Comparison of ENCODE assay signal across 15 cellular contexts in genomic region chr2:185921048-185921756, GRCh38.
A peak's percentile ranks its signal among the peaks of the same experiment; 100 is the strongest.
DNase-seq lines count a peak whose midpoint lies in the region; ATAC-seq and TF ChIP-seq lines count a peak whose summit lies in the region.
"Had no signal": no experiment of that assay in that cellular context is flagged by ENCODE, and none has a peak within 500 bp of the region (broad histone marks: within the 10 kb centered on the region; RNA-seq: fewer than 3 reads in every experiment).

No MANE protein-coding gene starts in this region.

- no peak for TF ChIP-seq CTCF in WTC11 (IDR thresholded peaks at IDR 0.05)

- no peak overlapping the region for H3K4me3 ChIP-seq in HUES6 (ENCODE audit: low read depth, low read length)
- H3K4me3 ChIP-seq in naive thymus-derived CD4-positive, alpha-beta T cell (ENCODE audit: low read length): no peak overlapping the region
- H3K4me3 ChIP-seq: GM12878, PC-9 had no signal

- intact Hi-C loops in naive thymus-derived CD4-positive, alpha-beta T cell (cut with micrococcal nuclease): no loop called here

- POLR2A ChIA-PET in WTC11 (lab: Charles Lee): no interaction called here
- POLR2A ChIA-PET in naive thymus-derived CD4-positive, alpha-beta T cell (lab: Charles Lee): no interaction called here

- no peaks in the 10 kb centered on the region for H3K27me3 ChIP-seq in HUES6 (ENCODE audit: control insufficient read depth, insufficient read depth, low read length)
- no peaks in the 10 kb centered on the region for H3K27me3 ChIP-seq in naive thymus-derived CD4-positive, alpha-beta T cell (ENCODE audit: control insufficient read depth in 2 of 2, insufficient read depth in 2 of 2, low read length in 2 of 2)

- ATAC-seq in WTC11: peak; percentile 91
- ATAC-seq in HG03354 (IDR thresholded peaks at IDR 0.05; ENCODE audit: poor library complexity, severe bottlenecking, unreplicated experiment): no peak
- ATAC-seq in HG03039 (IDR thresholded peaks at IDR 0.05; ENCODE audit: unreplicated experiment): no peak
- no peak for ATAC-seq in naive thymus-derived CD4-positive, alpha-beta T cell
- ATAC-seq: GM12878 had no signal

- no peak overlapping the region for H3K27ac Mint-ChIP-seq in WTC11
- no peak overlapping the region for H3K27ac Mint-ChIP-seq in naive thymus-derived CD4-positive, alpha-beta T cell

- H3K9me3 ChIP-seq in HUES6 (ENCODE audit: control insufficient read depth, insufficient read depth, low read depth, low read length): no peaks in the 10 kb centered on the region
- H3K9me3 ChIP-seq in naive thymus-derived CD4-positive, alpha-beta T cell (ENCODE audit: control insufficient read depth in 2 of 3, low read length in 3 of 3): no peaks in the 10 kb centered on the region

- no peaks in the 10 kb centered on the region for H3K4me1 ChIP-seq in HUES6 (ENCODE audit: control insufficient read depth, insufficient read depth, low read length)
- H3K4me1 ChIP-seq in naive thymus-derived CD4-positive, alpha-beta T cell (ENCODE audit: control insufficient read depth in 2 of 2, insufficient read depth in 2 of 2, low read length in 2 of 2): no peaks in the 10 kb centered on the region

- no peaks in the 10 kb centered on the region for H3K36me3 ChIP-seq in HUES6 (ENCODE audit: control insufficient read depth, insufficient read depth, low read length)
- H3K36me3 ChIP-seq in naive thymus-derived CD4-positive, alpha-beta T cell (ENCODE audit: control insufficient read depth in 2 of 3, insufficient read depth in 3 of 3, low read length in 3 of 3): no peaks in the 10 kb centered on the region

- H3K27me3 Mint-ChIP-seq in WTC11 (ENCODE audit: low read depth): no peaks in the 10 kb centered on the region
- H3K27me3 Mint-ChIP-seq in naive thymus-derived CD4-positive, alpha-beta T cell: no peaks in the 10 kb centered on the region

- no peaks in the 10 kb centered on the region for H3K36me3 Mint-ChIP-seq in WTC11
- peaks cover 0 to 3% (median 0%) of the 10 kb centered on the region in 5 donors for H3K36me3 Mint-ChIP-seq in naive thymus-derived CD4-positive, alpha-beta T cell

- no peak overlapping the region for H3K9ac ChIP-seq in HUES6 (ENCODE audit: low read length)

- DNase-seq in WTC11 (ENCODE audit: low spot score) (no peak), epithelial cell of prostate (ENCODE audit: low read depth, low spot score) (peak; percentile 39), renal cortical epithelial cell (ENCODE audit: low read depth) (peak; percentile 7)
- DNase-seq in naive thymus-derived CD4-positive, alpha-beta T cell: no peak
- DNase-seq: C1 segment of cervical spinal cord, DND-41, GDM1, NCI-H1105 treated with DMSO at 0.1 percent for 48 hours, NCI-H187, NCI-H748 treated with DMSO at 0.1 percent for 48 hours, PC-9 had no signal

- H3K4me1 Mint-ChIP-seq in WTC11: 0 out of 2 replicates have a peak, but pooled peaks cover 3% of the 10 kb centered on the region
- peaks cover 0 to 2% (median 0%) of the 10 kb centered on the region in 7 donors for H3K4me1 Mint-ChIP-seq in naive thymus-derived CD4-positive, alpha-beta T cell

- H3K27ac ChIP-seq in HUES6 (ENCODE audit: low read depth, low read length) (0 out of 2 replicates have a peak overlapping the region, but pooled peaks have one; percentile 10), epithelial cell of prostate (no peak overlapping the region)
- H3K27ac ChIP-seq in naive thymus-derived CD4-positive, alpha-beta T cell (ENCODE audit: low read depth, low read length): no peak overlapping the region
- H3K27ac ChIP-seq: PC-9 had no signal

- CTCF ChIA-PET in WTC11 (lab: Charles Lee): no interaction called here
- CTCF ChIA-PET in naive thymus-derived CD4-positive, alpha-beta T cell (lab: Charles Lee): no interaction called here

- no peaks in the 10 kb centered on the region for H3K9me3 Mint-ChIP-seq in WTC11
- H3K9me3 Mint-ChIP-seq in naive thymus-derived CD4-positive, alpha-beta T cell: peaks cover 0 to 13% (median 0%) of the 10 kb centered on the region in 11 donors

- H3K4me3 Mint-ChIP-seq in WTC11: no peak overlapping the region
- H3K4me3 Mint-ChIP-seq in naive thymus-derived CD4-positive, alpha-beta T cell: no peak overlapping the region

TF ChIP-seq in WTC11, 78 proteins besides CTCF, POLR2A, EP300 and RAD21:
- TF ChIP-seq, protein P1, sequence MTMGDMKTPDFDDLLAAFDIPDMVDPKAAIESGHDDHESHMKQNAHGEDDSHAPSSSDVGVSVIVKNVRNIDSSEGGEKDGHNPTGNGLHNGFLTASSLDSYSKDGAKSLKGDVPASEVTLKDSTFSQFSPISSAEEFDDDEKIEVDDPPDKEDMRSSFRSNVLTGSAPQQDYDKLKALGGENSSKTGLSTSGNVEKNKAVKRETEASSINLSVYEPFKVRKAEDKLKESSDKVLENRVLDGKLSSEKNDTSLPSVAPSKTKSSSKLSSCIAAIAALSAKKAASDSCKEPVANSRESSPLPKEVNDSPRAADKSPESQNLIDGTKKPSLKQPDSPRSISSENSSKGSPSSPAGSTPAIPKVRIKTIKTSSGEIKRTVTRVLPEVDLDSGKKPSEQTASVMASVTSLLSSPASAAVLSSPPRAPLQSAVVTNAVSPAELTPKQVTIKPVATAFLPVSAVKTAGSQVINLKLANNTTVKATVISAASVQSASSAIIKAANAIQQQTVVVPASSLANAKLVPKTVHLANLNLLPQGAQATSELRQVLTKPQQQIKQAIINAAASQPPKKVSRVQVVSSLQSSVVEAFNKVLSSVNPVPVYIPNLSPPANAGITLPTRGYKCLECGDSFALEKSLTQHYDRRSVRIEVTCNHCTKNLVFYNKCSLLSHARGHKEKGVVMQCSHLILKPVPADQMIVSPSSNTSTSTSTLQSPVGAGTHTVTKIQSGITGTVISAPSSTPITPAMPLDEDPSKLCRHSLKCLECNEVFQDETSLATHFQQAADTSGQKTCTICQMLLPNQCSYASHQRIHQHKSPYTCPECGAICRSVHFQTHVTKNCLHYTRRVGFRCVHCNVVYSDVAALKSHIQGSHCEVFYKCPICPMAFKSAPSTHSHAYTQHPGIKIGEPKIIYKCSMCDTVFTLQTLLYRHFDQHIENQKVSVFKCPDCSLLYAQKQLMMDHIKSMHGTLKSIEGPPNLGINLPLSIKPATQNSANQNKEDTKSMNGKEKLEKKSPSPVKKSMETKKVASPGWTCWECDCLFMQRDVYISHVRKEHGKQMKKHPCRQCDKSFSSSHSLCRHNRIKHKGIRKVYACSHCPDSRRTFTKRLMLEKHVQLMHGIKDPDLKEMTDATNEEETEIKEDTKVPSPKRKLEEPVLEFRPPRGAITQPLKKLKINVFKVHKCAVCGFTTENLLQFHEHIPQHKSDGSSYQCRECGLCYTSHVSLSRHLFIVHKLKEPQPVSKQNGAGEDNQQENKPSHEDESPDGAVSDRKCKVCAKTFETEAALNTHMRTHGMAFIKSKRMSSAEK (CRISPR knock-in tag; IDR thresholded peaks at IDR 0.05; ENCODE audit: borderline replicate concordance): no peak
- TF ChIP-seq NR3C1 (CRISPR knock-in tag; conservative IDR thresholded peaks at IDR 0.05; ENCODE audit: low read depth): no peak
- no peak for TF ChIP-seq NR1H2 (CRISPR knock-in tag; IDR thresholded peaks at IDR 0.05)

Comparison
In these comparisons a context has a peak if more than half of its experiments do, and no peak if none do; other contexts are left out.
1. DNase-seq: peak in epithelial cell of prostate (single experiment) and renal cortical epithelial cell (single experiment); none in WTC11 (single experiment) and naive thymus-derived CD4-positive, alpha-beta T cell (0 of 9).